ENCODE assay signal across 19 cellular contexts in the genomic region with DNA sequence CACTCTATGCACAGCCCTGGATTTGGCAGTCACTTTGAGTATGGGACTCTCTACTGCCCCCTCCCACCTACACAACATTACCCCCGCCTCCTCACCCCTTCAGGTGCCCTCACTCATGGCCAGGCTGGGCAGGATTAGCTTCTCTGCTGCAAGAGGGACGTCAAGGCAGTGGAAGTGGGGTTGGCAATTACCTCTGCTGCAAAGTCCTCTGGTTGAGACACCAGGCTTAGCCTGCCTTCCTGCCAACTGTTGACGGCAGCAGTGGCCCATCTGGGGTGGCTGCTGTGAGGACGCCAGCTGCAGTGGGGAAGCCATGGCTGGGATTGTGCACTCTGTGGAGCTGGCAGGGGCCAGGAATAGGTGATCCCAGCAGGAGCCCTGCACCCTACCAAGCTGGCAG. TPM values are rescaled to one million over a fixed set of nuclear protein-coding genes. Genes with fewer than 3 reads are reported as not detected.
DNase-seq lines count a peak whose midpoint lies in the region; ATAC-seq, FAIRE-seq and TF ChIP-seq lines count a peak whose summit lies in the region.
"Had no signal": no experiment of that assay in that cellular context is flagged by ENCODE, and none has a peak within 500 bp of the region (broad histone marks: within the 10 kb centered on the region; RNA-seq: fewer than 3 reads in every experiment).

No MANE protein-coding gene starts in this region.

- WGBS in HepG2 (ENCODE audit: low lambda C conversion rate) = 71% methylated on average over 4 of the region's 4 CpGs

- TF ChIP-seq POLR2A in HepG2 (IDR thresholded peaks at IDR 0.05; ENCODE audit: insufficient read depth in 1 of 2, low read depth in 2 of 2, low read length in 2 of 2) = no peak

- H3K27me3 ChIP-seq in ascending aorta (no peaks in the 10 kb centered on the region), HepG2 (ENCODE audit: control insufficient read depth in 1 of 2, insufficient read depth in 2 of 2, low read length in 2 of 2) (no peaks in the 10 kb centered on the region; a peak in 1 of 5 replicates), upper lobe of right lung (no peaks in the 10 kb centered on the region)

- CTCF ChIA-PET in HepG2 (lab: Yijun Ruan, JAX; ENCODE audit: low intra/inter-chr PET ratio, low total read pairs) = no interaction called here

- intact Hi-C loops in ascending aorta (cut with DNase I) (no loop called here), HepG2 (cut with micrococcal nuclease; ENCODE audit: unreplicated experiment) (no loop called here), upper lobe of right lung (cut with DNase I) (no loop called here)

- peaks cover 35% of the 10 kb centered on the region for H3K4me1 Mint-ChIP-seq in glutamatergic neuron (ENCODE audit: low read depth, unreplicated experiment)
- H3K4me1 Mint-ChIP-seq in natural killer cell treated with Interleukin-12 subunit alpha and Interleukin-12 subunit beta and Interleukin-15 and Interleukin-18, amount 100 ng/mL, for 72 hours (ENCODE audit: low read depth in 2 of 2) = peaks cover 4% of the 10 kb centered on the region in 2 donors

- H2AFZ ChIP-seq in HepG2 (ENCODE audit: low read length) = no peak overlapping the region

- ATAC-seq in HepG2 (peak; percentile 59), upper lobe of right lung (peak; percentile 34)
- ATAC-seq in natural killer cell treated with Interleukin-12 subunit alpha and Interleukin-12 subunit beta and Interleukin-15 and Interleukin-18, amount 100 ng/mL, for 72 hours = no peak
- ATAC-seq: stimulated activated effector memory CD8-positive, alpha-beta T cell treated with anti-CD3 and anti-CD28 coated beads, Interleukin-12 subunit alpha, Interleukin-12 subunit beta, amount 100 ng/mL, for 72 hours had no signal

- BruUV-seq in HepG2 (replicated peaks; lab: Mats Ljungman, UMichigan) = no TSS peak

- peak overlapping the region; percentile 66 for H3K27ac Mint-ChIP-seq in glutamatergic neuron (ENCODE audit: unreplicated experiment)
- no peak overlapping the region for H3K27ac Mint-ChIP-seq in natural killer cell treated with Interleukin-12 subunit alpha and Interleukin-12 subunit beta and Interleukin-15 and Interleukin-18, amount 100 ng/mL, for 72 hours
- H3K27ac Mint-ChIP-seq: CD4-positive, alpha-beta T cell; stimulated activated effector memory CD8-positive, alpha-beta T cell treated with anti-CD3 and anti-CD28 coated beads, Interleukin-12 subunit alpha, Interleukin-12 subunit beta, amount 100 ng/mL, for 72 hours had no signal

- H3K27me3 Mint-ChIP-seq in glutamatergic neuron (ENCODE audit: unreplicated experiment) = peaks cover 11% of the 10 kb centered on the region
- H3K27me3 Mint-ChIP-seq in natural killer cell treated with Interleukin-12 subunit alpha and Interleukin-12 subunit beta and Interleukin-15 and Interleukin-18, amount 100 ng/mL, for 72 hours = no peaks in the 10 kb centered on the region
- H3K27me3 Mint-ChIP-seq: CD4-positive, alpha-beta T cell had no signal

- H3K27ac ChIP-seq in ascending aorta = peak overlapping the region; percentile 6 to 53
- no peak overlapping the region for H3K27ac ChIP-seq in HepG2 (ENCODE audit: extremely low read length, insufficient read depth, low read length)
- H3K27ac ChIP-seq in upper lobe of right lung = no peak overlapping the region

- H3K4me3 Mint-ChIP-seq in glutamatergic neuron (ENCODE audit: unreplicated experiment) = no peak overlapping the region
- H3K4me3 Mint-ChIP-seq in natural killer cell treated with Interleukin-12 subunit alpha and Interleukin-12 subunit beta and Interleukin-15 and Interleukin-18, amount 100 ng/mL, for 72 hours = no peak overlapping the region
- H3K4me3 Mint-ChIP-seq: CD4-positive, alpha-beta T cell; H9; stimulated activated effector memory CD8-positive, alpha-beta T cell treated with anti-CD3 and anti-CD28 coated beads, Interleukin-12 subunit alpha, Interleukin-12 subunit beta, amount 100 ng/mL, for 72 hours had no signal

- H3K36me3 ChIP-seq in ascending aorta (no peaks in the 10 kb centered on the region), HepG2 (replicated peaks in 1 of 2; ENCODE audit: control insufficient read depth in 1 of 2, insufficient read depth in 2 of 2, low read length in 2 of 2) (no peaks in the 10 kb centered on the region), upper lobe of right lung (no peaks in the 10 kb centered on the region)

- POLR2A ChIA-PET in HepG2 (lab: Yijun Ruan, JAX) = no interaction called here

- H3K4me3 ChIP-seq in ascending aorta (no peak overlapping the region), HepG2 (replicated peaks in 1 of 3; ENCODE audit: insufficient read depth in 1 of 3, low read depth in 2 of 3, low read length in 3 of 3) (no peak overlapping the region), upper lobe of right lung (no peak overlapping the region)
- H3K4me3 ChIP-seq: lung had no signal

- H4K20me1 ChIP-seq in HepG2 (ENCODE audit: insufficient read depth, low read length) = no peaks in the 10 kb centered on the region

- H3K9ac ChIP-seq in HepG2 (ENCODE audit: insufficient read depth, low read depth, low read length) = no peak overlapping the region

- no peaks in the 10 kb centered on the region for H3K36me3 Mint-ChIP-seq in glutamatergic neuron (ENCODE audit: unreplicated experiment)
- no peaks in the 10 kb centered on the region for H3K36me3 Mint-ChIP-seq in natural killer cell treated with Interleukin-12 subunit alpha and Interleukin-12 subunit beta and Interleukin-15 and Interleukin-18, amount 100 ng/mL, for 72 hours

- H3K9me3 Mint-ChIP-seq in glutamatergic neuron (ENCODE audit: unreplicated experiment) = peaks cover 7% of the 10 kb centered on the region
- H3K9me3 Mint-ChIP-seq in natural killer cell treated with Interleukin-12 subunit alpha and Interleukin-12 subunit beta and Interleukin-15 and Interleukin-18, amount 100 ng/mL, for 72 hours = no peaks in the 10 kb centered on the region
- H3K9me3 Mint-ChIP-seq: CD4-positive, alpha-beta T cell; stimulated activated effector memory CD8-positive, alpha-beta T cell treated with anti-CD3 and anti-CD28 coated beads, Interleukin-12 subunit alpha, Interleukin-12 subunit beta, amount 100 ng/mL, for 72 hours had no signal

- H3K79me2 ChIP-seq in HepG2 (ENCODE audit: insufficient read depth, low read length) = no peaks in the 10 kb centered on the region

- no peak for FAIRE-seq in HepG2 (lab: Jason Lieb, UNC)
- FAIRE-seq: astrocyte, GM12892 had no signal

- DNase-seq in ascending aorta (ENCODE audit: low spot score in 2 of 2) (peak in 1 of 2 donors; percentile 63), glutamatergic neuron (no peak), HepG2 (ENCODE audit: low spot score) (no peak), upper lobe of right lung (no peak), KG1 (lab: John Stamatoyannopoulos, UW) (no peak), mucosa of gallbladder (ENCODE audit: low spot score) (no peak)
- DNase-seq in natural killer cell treated with Interleukin-12 subunit alpha and Interleukin-12 subunit beta and Interleukin-15 and Interleukin-18, amount 100 ng/mL, for 72 hours (ENCODE audit: low spot score) = no peak
- DNase-seq: activated naive CD4-positive, alpha-beta T cell treated with anti-CD3 and anti-CD28 coated beads, Interleukin-2, amount 50 U/mL, for 16 hours; activated T-cell treated with anti-CD3 and anti-CD28 coated beads, Interleukin-2, amount 50 U/mL, for 48 hours; CD4-positive, alpha-beta T cell; effector memory CD4-positive, alpha-beta T cell; H9; NCI-H1105 treated with DMSO at 0.1 percent for 48 hours; NCI-H2107; NCI-H526 had no signal

- TF ChIP-seq RAD21 in HepG2 (CRISPR knock-in tag; IDR thresholded peaks at IDR 0.05) = no peak

- no peak overlapping the region for H3K4me2 ChIP-seq in HepG2 (ENCODE audit: low read depth, low read length)

- in situ Hi-C loops in HepG2 (cut with HindIII; ENCODE audit: extremely low pct_ligation_motif_present, low pct_unique_long_range_greater_than_20kb) = no loop called here

- TF ChIP-seq CTCF in ascending aorta (IDR thresholded peaks at IDR 0.05) (no peak), glutamatergic neuron (IDR thresholded peaks at IDR 0.05; ENCODE audit: partially characterized antibody, unreplicated experiment) (no peak), HepG2 (CRISPR knock-in tag; IDR thresholded peaks at IDR 0.05) (no peak), upper lobe of right lung (IDR thresholded peaks at IDR 0.05) (no peak)

- H3K4me1 ChIP-seq in ascending aorta = peaks cover 8 to 54% of the 10 kb centered on the region in 2 donors
- no peaks in the 10 kb centered on the region for H3K4me1 ChIP-seq in HepG2 (ENCODE audit: insufficient read depth, low read length)
- H3K4me1 ChIP-seq in upper lobe of right lung = no peaks in the 10 kb centered on the region

- H3K9me3 ChIP-seq in ascending aorta (no peaks in the 10 kb centered on the region), HepG2 (ENCODE audit: low read length) (no peaks in the 10 kb centered on the region), upper lobe of right lung (no peaks in the 10 kb centered on the region)

- TF ChIP-seq EP300 in HepG2 (IDR thresholded peaks at IDR 0.05; ENCODE audit: low read depth in 2 of 2, low read length in 2 of 2) = no peak
- no peak for TF ChIP-seq EP300 in HepG2 (CRISPR knock-in tag; IDR thresholded peaks at IDR 0.05; ENCODE audit: borderline replicate concordance)

RNA-seq across cellular contexts. Expression of gene SVIL, which starts 26.7 kb away (rescaled TPM):
- total RNA-seq in ascending aorta (94.7 TPM), glutamatergic neuron (ENCODE audit: unreplicated experiment) (117 TPM), HepG2 (2016; rRNA removed; fragmentation: Illumina TruSeq; extraction: Trizol) (4.8 and 12.1 TPM in 2 replicates), upper lobe of right lung (106 TPM), mucosa of gallbladder (284 TPM)
- 0.97 and 1.0 TPM in 2 replicates for total RNA-seq in HepG2 (2016; cell fraction: cytosol; rRNA removed; fragmentation: Illumina TruSeq; extraction: Trizol; ENCODE audit: low read depth)
- total RNA-seq in HepG2 (2016; cell fraction: insoluble cytoplasmic fraction; rRNA removed; fragmentation: Illumina TruSeq; extraction: Trizol) = 3.3 and 10.0 TPM in 2 replicates
- 1.7 and 3.2 TPM in 2 replicates for total RNA-seq in HepG2 (2016; cell fraction: membrane; rRNA removed; fragmentation: Illumina TruSeq; extraction: Trizol)
- total RNA-seq in HepG2 (2016; cell fraction: nucleus; rRNA removed; fragmentation: Illumina TruSeq; extraction: Trizol) = 20.3 and 24.1 TPM in 2 replicates
- polyA plus RNA-seq in HepG2 (2011; rRNA removed) = 3.8 and 3.9 TPM in 2 replicates
- polyA plus RNA-seq in HepG2 (2011; cell fraction: cytosol; rRNA removed) = 2.1 and 2.3 TPM in 2 replicates
- polyA plus RNA-seq in HepG2 (2011; cell fraction: nucleus; rRNA removed) = 14.8 and 16.4 TPM in 2 replicates
- 4.0 and 4.8 TPM in 2 replicates for polyA plus RNA-seq in HepG2 (2012)
- 0.19 and 0.84 TPM in 2 replicates for polyA plus RNA-seq in HepG2 (2016; cell fraction: cytosol; fragmentation: Illumina TruSeq; extraction: Trizol; ENCODE audit: low read depth)
- 2.5 and 3.2 TPM in 2 replicates for polyA plus RNA-seq in HepG2 (2016; cell fraction: insoluble cytoplasmic fraction; fragmentation: Illumina TruSeq; extraction: Trizol; ENCODE audit: low read depth)
- polyA plus RNA-seq in HepG2 (2016; cell fraction: membrane; fragmentation: Illumina TruSeq; extraction: Trizol; ENCODE audit: low read depth) = 0.45 and 0.66 TPM in 2 replicates
- polyA plus RNA-seq in HepG2 (2016; cell fraction: nucleus; fragmentation: Illumina TruSeq; extraction: Trizol; ENCODE audit: insufficient read depth, low read depth) = 13.7 TPM in 2 replicates
- 7.7 and 11.4 TPM in 2 replicates for polyA minus RNA-seq in HepG2 (2011; rRNA and poly(A)+ RNA removed; ENCODE audit: low replicate concordance)
- 4.8 and 7.2 TPM in 2 replicates for polyA minus RNA-seq in HepG2 (2011; cell fraction: cytosol; rRNA and poly(A)+ RNA removed)
- polyA minus RNA-seq in HepG2 (2011; cell fraction: nucleus; rRNA and poly(A)+ RNA removed) = 30.3 and 30.4 TPM in 2 replicates
- total RNA-seq in natural killer cell treated with Interleukin-12 subunit alpha and Interleukin-12 subunit beta and Interleukin-15 and Interleukin-18, amount 100 ng/mL, for 72 hours = 10 to 100 TPM in 1 of 2 donors, 1 to 10 TPM in 1; 6.8 to 18.8 TPM

Comparison
In these comparisons a context has a peak if more than half of its experiments do, and no peak if none do; other contexts are left out.
1. H3K27ac ChIP-seq: peak in ascending aorta (2 of 2); none in HepG2 (single experiment) and upper lobe of right lung (single experiment).
2. ATAC-seq: peak in HepG2 (single experiment) and upper lobe of right lung (single experiment); none in natural killer cell treated with Interleukin-12 subunit alpha and Interleukin-12 subunit beta and Interleukin-15 and Interleukin-18, amount 100 ng/mL, for 72 hours (0 of 2).